ENCODE assay signal across 21 cellular contexts in genomic region chr15:38224486-38224885, GRCh38.
"Had no signal": no experiment of that assay in that cellular context is flagged by ENCODE, and none has a peak within 500 bp of the region (broad histone marks: within the 10 kb centered on the region; RNA-seq: fewer than 3 reads in every experiment).

No MANE protein-coding gene starts in this region.

- H3K27ac ChIP-seq: hepatocyte, left ventricle myocardium inferior, neural progenitor cell, neutrophil, parathyroid adenoma, psoas muscle, right lobe of liver, tibial nerve, uterus had no signal

- H3K36me3 ChIP-seq: left ventricle myocardium inferior, neural progenitor cell, neutrophil, right lobe of liver, tibial nerve, uterus had no signal

- H3K27me3 ChIP-seq: hepatocyte, neural progenitor cell, neutrophil, right lobe of liver, tibial nerve, uterus had no signal

- DNase-seq: islet precursor cell; left ventricle myocardium inferior; mesendoderm; naive B cell; natural killer cell; nephron progenitor cell; occipital lobe; psoas muscle; right lobe of liver; stimulated activated CD4-positive, alpha-beta T cell treated with anti-CD3 and anti-CD28 coated beads, Interleukin-12 subunit alpha, Interleukin-12 subunit beta, amount 100 ng/mL, for 4 hours; stimulated activated CD4-positive, alpha-beta T cell treated with anti-CD3 and anti-CD28 coated beads, Interleukin-15, amount 100 ng/mL, for 24 hours; stimulated activated CD4-positive, alpha-beta T cell treated with anti-CD3 and anti-CD28 coated beads, Interleukin-2, amount 100 ng/mL, for 24 hours; stimulated activated CD4-positive, alpha-beta T cell treated with anti-CD3 and anti-CD28 coated beads, Interleukin-4, amount 100 ng/mL, for 1 hour; stimulated activated naive CD4-positive, alpha-beta T cell; uterus had no signal

- H3K4me3 ChIP-seq: hepatocyte, left ventricle myocardium inferior, lung, neural progenitor cell, psoas muscle, right lobe of liver, tibial nerve, uterus had no signal

- H3K4me1 ChIP-seq: neural progenitor cell, parathyroid adenoma, psoas muscle, right lobe of liver, uterus had no signal

- H3K9me3 ChIP-seq: left ventricle myocardium inferior, neutrophil, psoas muscle, right lobe of liver, tibial nerve, uterus had no signal
